ENCODE assay signal across 8 cellular contexts in genomic region chr1:9289090-9289534, GRCh38. TPM values are rescaled to one million over a fixed set of nuclear protein-coding genes. Genes with fewer than 3 reads are reported as not detected.
DNase-seq lines count a peak whose midpoint lies in the region; ATAC-seq and TF ChIP-seq lines count a peak whose summit lies in the region.

No MANE protein-coding gene starts in this region.

- no peak overlapping the region for H2AFZ ChIP-seq in OCI-LY3 (ENCODE audit: low read depth, low read length)

- intact Hi-C loops in psoas muscle (cut with DNase I) = loop anchor here (1.0 to 5.0 kb wide), 3 partner anchors 37 to 202 kb away; no protein-coding TSS in a partner anchor
- intact Hi-C loops in posterior vena cava (cut with DNase I) = loop anchor here (5.0 kb wide), 2 partner anchors 163 to 203 kb away; no protein-coding TSS in a partner anchor

- H3K27ac ChIP-seq in OCI-LY3 (ENCODE audit: low read length) = no peak overlapping the region
- H3K27ac ChIP-seq in psoas muscle = peak overlapping the region; percentile 86

- no peak overlapping the region for H3K9ac ChIP-seq in OCI-LY3 (ENCODE audit: low read length)

- DNase-seq in NCI-H2171 treated with DMSO at 0.1 percent for 48 hours (lab: John Stamatoyannopoulos, UW) (peak; percentile 43), NCI-H2171 (lab: John Stamatoyannopoulos, UW) (no peak), activated T-cell treated with anti-CD3 and anti-CD28 coated beads for 1 hour (ENCODE audit: low read depth) (peak; percentile 91), fibroblast of peridontal ligament (ENCODE audit: extremely low read depth) (peak; percentile 89), psoas muscle (peak; percentile 62 to 83), posterior vena cava (ENCODE audit: low spot score) (no peak), iPS-NIHi11 (ENCODE audit: low spot score) (no peak)

- peak in 3 of 4 donors; percentile 28 to 43 (median 42) for ATAC-seq in psoas muscle

- H3K4me2 ChIP-seq in OCI-LY3 (ENCODE audit: low read length) = no peak overlapping the region

- H3K4me1 ChIP-seq in OCI-LY3 (ENCODE audit: low read length) (no peaks in the 10 kb centered on the region), psoas muscle (peaks cover 11% of the 10 kb centered on the region)

- H3K4me3 ChIP-seq in OCI-LY3 (ENCODE audit: low read length) (no peak overlapping the region), psoas muscle (no peak overlapping the region)

- H3K79me2 ChIP-seq in OCI-LY3 (ENCODE audit: low read length) = no peaks in the 10 kb centered on the region

- 29 to 47% (median 41%) methylated on average over 6 of the region's 6 CpGs for WGBS in psoas muscle, 3 donors

- no peaks in the 10 kb centered on the region for H3K36me3 ChIP-seq in OCI-LY3 (replicated peaks; ENCODE audit: low read depth, low read length)
- H3K36me3 ChIP-seq in psoas muscle (ENCODE audit: insufficient read depth in 1 of 2, low read depth in 1 of 2) = no peaks in the 10 kb centered on the region

- TF ChIP-seq CTCF in OCI-LY3 (IDR thresholded peaks at IDR 0.05; ENCODE audit: low read depth, low read length) (peak; percentile 85), psoas muscle (IDR thresholded peaks at IDR 0.05) (peak; percentile 96)

- H3K27me3 ChIP-seq in OCI-LY3 (ENCODE audit: low read depth, low read length) (peaks cover 8% of the 10 kb centered on the region), psoas muscle (ENCODE audit: insufficient read depth in 3 of 3, low read length in 2 of 3) (no peaks in the 10 kb centered on the region)

- no peaks in the 10 kb centered on the region for H4K20me1 ChIP-seq in OCI-LY3 (ENCODE audit: insufficient read depth, low read length)

- H3K9me3 ChIP-seq in OCI-LY3 (ENCODE audit: insufficient read depth, low read length) (no peaks in the 10 kb centered on the region), psoas muscle (peaks cover 26% of the 10 kb centered on the region)

RNA-seq across cellular contexts. Expression of gene SPSB1, which starts 3.6 kb away (rescaled TPM):
- total RNA-seq in psoas muscle (10 to 100 TPM; 12.0 to 60.7 (median 42.1) TPM), posterior vena cava (10 to 100 TPM; 30.9 to 48.0 TPM)
- polyA plus RNA-seq in psoas muscle = 10 to 100 TPM; 22.9 to 46.2 (median 28.6) TPM

RNA-seq across cellular contexts. Expression of gene H6PD, which starts 54.5 kb away (rescaled TPM):
- total RNA-seq in psoas muscle (10 to 100 TPM; 21.0 to 56.8 (median 37.0) TPM), posterior vena cava (10 to 100 TPM; 56.0 to 59.6 TPM)
- polyA plus RNA-seq in psoas muscle = 10 to 100 TPM in 2 of 3 donors, 1 to 10 TPM in 1; 5.8 to 23.4 (median 14.9) TPM

Comparison
In these comparisons a context has a peak if more than half of its experiments do, and no peak if none do; other contexts are left out.
1. DNase-seq: peak in NCI-H2171 treated with DMSO at 0.1 percent for 48 hours (single experiment), activated T-cell treated with anti-CD3 and anti-CD28 coated beads for 1 hour (single experiment), fibroblast of peridontal ligament (single experiment) and psoas muscle (2 of 2); none in NCI-H2171 (single experiment), posterior vena cava (single experiment) and iPS-NIHi11 (single experiment).